8 cellular contexts compared by ENCODE assay signal in the genomic region with DNA sequence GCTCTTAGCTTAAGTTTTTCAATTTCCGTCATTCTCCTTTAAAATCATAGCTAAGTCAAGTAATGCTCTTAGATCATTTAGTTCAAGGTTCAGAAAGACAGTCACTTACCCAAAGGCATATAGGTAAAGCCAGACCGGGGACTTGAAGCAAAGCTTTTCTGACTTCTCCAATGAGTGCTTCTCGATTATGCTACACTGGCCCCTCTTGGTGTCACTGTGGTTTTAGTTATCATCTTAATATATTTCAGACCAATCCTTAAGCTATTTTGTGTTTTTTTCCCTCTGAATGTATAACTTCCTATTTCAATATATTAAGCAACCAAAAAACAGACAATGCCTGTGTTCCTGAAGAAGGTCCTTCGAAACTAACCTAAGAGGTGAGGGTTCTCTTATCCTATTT. TPM values are rescaled to one million over a fixed set of nuclear protein-coding genes. Genes with fewer than 3 reads are reported as not detected.
DNase-seq lines count a peak whose midpoint lies in the region; TF ChIP-seq lines count a peak whose summit lies in the region.

No MANE protein-coding gene starts in this region.

- H3K9me2 ChIP-seq in Karpas-422 (replicated peaks; ENCODE audit: insufficient read depth, low read length): no peaks in the 10 kb centered on the region

- H3K9me3 ChIP-seq in Karpas-422 (ENCODE audit: low read length): no peaks in the 10 kb centered on the region

- peaks cover 13% of the 10 kb centered on the region for H3K4me1 Mint-ChIP-seq in nephron

- intact Hi-C loops in head of caudate nucleus (cut with DNase I): no loop called here

- H3K4me3 Mint-ChIP-seq in nephron: peak overlapping the region in 2 of 3 experiments; percentile 22 to 47

- no peak overlapping the region for H3K27ac Mint-ChIP-seq in nephron

- H3K4me1 ChIP-seq in Karpas-422 (ENCODE audit: low read length): peaks cover 51% of the 10 kb centered on the region

- H3K4me3 ChIP-seq in Karpas-422 (ENCODE audit: low read length): no peak overlapping the region
- peak overlapping the region; percentile 67 for H3K4me3 ChIP-seq in astrocyte of the spinal cord (ENCODE audit: low read depth, low read length)

- H3K79me2 ChIP-seq in Karpas-422 (ENCODE audit: low read length): no peaks in the 10 kb centered on the region

- H3K27ac ChIP-seq in Karpas-422 (ENCODE audit: low read length): no peak overlapping the region

- no peak overlapping the region for H3K9ac ChIP-seq in Karpas-422 (ENCODE audit: low read length)

- H3K36me3 ChIP-seq in Karpas-422 (ENCODE audit: insufficient read depth, low read length): no peaks in the 10 kb centered on the region

- peaks cover 90% of the 10 kb centered on the region for H3K27me3 Mint-ChIP-seq in nephron (ENCODE audit: low read depth)

- no peaks in the 10 kb centered on the region for H4K20me1 ChIP-seq in Karpas-422 (ENCODE audit: insufficient read depth, low read depth, low read length)

- H2AFZ ChIP-seq in Karpas-422 (ENCODE audit: low read length): no peak overlapping the region

- H3K36me3 Mint-ChIP-seq in nephron (ENCODE audit: low read depth): no peaks in the 10 kb centered on the region

- in situ Hi-C loops in G401 (cut with HindIII; ENCODE audit: low sequenced_read_pairs): no loop called here
- in situ Hi-C loops in astrocyte of the spinal cord (cut with HindIII; ENCODE audit: low sequenced_read_pairs): no loop called here

- TF ChIP-seq CTCF in astrocyte of the spinal cord (IDR thresholded peaks at IDR 0.05; ENCODE audit: low read depth, low read length) (no peak), nephron (IDR thresholded peaks at IDR 0.05; ENCODE audit: unreplicated experiment in 3 of 3) (no peak)

- no peak overlapping the region for H3K4me2 ChIP-seq in Karpas-422 (ENCODE audit: low read depth, low read length, poor library complexity, severe bottlenecking)

- peaks cover 2% of the 10 kb centered on the region; the same call in 1 of the 2 replicates for H3K27me3 ChIP-seq in Karpas-422 (ENCODE audit: low read length)

- no peaks in the 10 kb centered on the region for H3K9me3 Mint-ChIP-seq in nephron

- DNase-seq in G401 (ENCODE audit: low spot score) (peak; percentile 54), Karpas-422 (peak; percentile 57), astrocyte of the spinal cord (ENCODE audit: low read depth, low spot score) (peak; percentile 58), head of caudate nucleus (no peak), NCI-H2029 treated with DMSO at 0.1 percent for 48 hours (lab: John Stamatoyannopoulos, UW) (no peak), NCI-H1048 (lab: John Stamatoyannopoulos, UW) (no peak)
- no peak for DNase-seq in central memory CD4-positive, alpha-beta T cell

RNA-seq across cellular contexts. Expression of a gene that starts 3.8 kb away (rescaled TPM):
- total RNA-seq in G401 (2014; rRNA removed; shearing (Covaris generic)): not detected in 2 replicates
- 0.11 and 0.54 TPM in 2 replicates for total RNA-seq in Karpas-422 (2014; rRNA removed; shearing (Covaris generic); ENCODE audit: low replicate concordance)

Comparison
In these comparisons a context has a peak if more than half of its experiments do, and no peak if none do; other contexts are left out.
1. DNase-seq: peak in G401 (single experiment), Karpas-422 (single experiment) and astrocyte of the spinal cord (single experiment); none in head of caudate nucleus (0 of 42), NCI-H2029 treated with DMSO at 0.1 percent for 48 hours (single experiment), NCI-H1048 (single experiment) and central memory CD4-positive, alpha-beta T cell (single experiment).